Comparison of ENCODE assay signal across 9 cellular contexts in the genomic region with DNA sequence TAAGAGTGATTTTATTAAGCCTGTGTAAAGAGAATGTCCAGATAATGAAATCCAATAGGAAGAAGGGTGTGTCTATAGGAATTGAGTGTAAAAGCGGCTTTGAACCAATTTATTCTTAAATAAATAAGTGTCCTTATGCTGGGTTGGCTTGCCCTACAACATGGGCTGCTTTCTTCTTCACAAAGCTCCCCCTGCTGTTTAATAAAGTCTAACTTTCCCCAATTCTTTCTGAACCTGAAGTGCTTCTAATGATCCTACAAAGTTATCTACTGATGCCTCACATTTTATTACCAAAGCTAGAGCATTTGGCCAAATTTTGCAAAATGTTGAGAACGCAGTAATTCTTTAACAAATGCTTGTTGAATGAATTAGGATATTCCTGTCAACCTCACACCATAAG. TPM values are rescaled to one million over a fixed set of nuclear protein-coding genes. Genes with fewer than 3 reads are reported as not detected.
DNase-seq lines count a peak whose midpoint lies in the region; ATAC-seq and TF ChIP-seq lines count a peak whose summit lies in the region.
"Had no signal": no experiment of that assay in that cellular context is flagged by ENCODE, and none has a peak within 500 bp of the region (broad histone marks: within the 10 kb centered on the region; RNA-seq: fewer than 3 reads in every experiment).

No MANE protein-coding gene starts in this region.

- no peaks in the 10 kb centered on the region; the same call in 1 of the 2 replicates for H3K9me3 ChIP-seq in OCI-LY1 (ENCODE audit: low read length)

- H3K4me3 ChIP-seq in OCI-LY1 (ENCODE audit: low read depth, low read length, poor library complexity, severe bottlenecking) (no peak overlapping the region), epithelial cell of proximal tubule (ENCODE audit: low read depth, low read length) (no peak overlapping the region)

- H3K4me1 ChIP-seq in OCI-LY1 (ENCODE audit: insufficient read depth, low read length, severe bottlenecking), result peaks cover 29% of the 10 kb centered on the region

- no peaks in the 10 kb centered on the region for H3K36me3 Mint-ChIP-seq in neural crest cell (ENCODE audit: low read depth)
- H3K36me3 Mint-ChIP-seq: CD8-positive, alpha-beta memory T cell had no signal

- H3K27me3 Mint-ChIP-seq in neural crest cell (ENCODE audit: low read depth), result no peaks in the 10 kb centered on the region

- H3K27ac ChIP-seq in OCI-LY1 (ENCODE audit: low read depth, low read length, poor library complexity, severe bottlenecking), result no peak overlapping the region

- peak; percentile 61 for TF ChIP-seq CTCF in OCI-LY1 (IDR thresholded peaks at IDR 0.05; ENCODE audit: low read length)
- peak; percentile 57 for TF ChIP-seq CTCF in epithelial cell of proximal tubule (conservative IDR thresholded peaks at IDR 0.05; ENCODE audit: low read depth, low read length)
- TF ChIP-seq CTCF in neural crest cell (conservative IDR thresholded peaks at IDR 0.05), result peak; percentile 59

- H3K27me3 ChIP-seq in OCI-LY1 (ENCODE audit: insufficient read depth, low read length), result no peaks in the 10 kb centered on the region

- no peak overlapping the region for H3K27ac Mint-ChIP-seq in neural crest cell (ENCODE audit: unreplicated experiment)
- H3K27ac Mint-ChIP-seq: CD8-positive, alpha-beta memory T cell had no signal

- no peak overlapping the region for H3K9ac ChIP-seq in OCI-LY1 (ENCODE audit: low read length)

- no peak for TF ChIP-seq POLR2A in GM18505 (IDR thresholded peaks at IDR 0.05; ENCODE audit: borderline replicate concordance, extremely low read depth, insufficient read depth, insufficient read length)

- no peaks in the 10 kb centered on the region for H3K79me2 ChIP-seq in OCI-LY1 (ENCODE audit: insufficient read depth, low read length)

- no peak overlapping the region for H3K4me3 Mint-ChIP-seq in neural crest cell
- H3K4me3 Mint-ChIP-seq: CD8-positive, alpha-beta memory T cell had no signal

- H3F3A ChIP-seq in OCI-LY1 (ENCODE audit: insufficient read depth, low read length), result no peaks in the 10 kb centered on the region

- DNase-seq in NCI-H2171 treated with DMSO at 0.1 percent for 48 hours (lab: John Stamatoyannopoulos, UW), result peak; percentile 13
- no peak for DNase-seq in NCI-H2171 (lab: John Stamatoyannopoulos, UW)
- DNase-seq in epithelial cell of proximal tubule (ENCODE audit: low read depth), result peak; percentile 7
- no peak for DNase-seq in neural crest cell (ENCODE audit: low read depth, low spot score)
- no peak for DNase-seq in DMS79 (lab: John Stamatoyannopoulos, UW)
- no peak for DNase-seq in nucleus accumbens (lab: John Stamatoyannopoulos, UW)

- H3K9me2 ChIP-seq in OCI-LY1 (ENCODE audit: low read depth, low read length), result no peaks in the 10 kb centered on the region

- H3K9me3 Mint-ChIP-seq in neural crest cell, result no peaks in the 10 kb centered on the region
- H3K9me3 Mint-ChIP-seq: CD8-positive, alpha-beta memory T cell had no signal

- no peak for ATAC-seq in GM18505 (IDR thresholded peaks at IDR 0.05; ENCODE audit: unreplicated experiment)

- H3K4me1 Mint-ChIP-seq in neural crest cell, result no peaks in the 10 kb centered on the region
- H3K4me1 Mint-ChIP-seq: CD8-positive, alpha-beta memory T cell had no signal

- no peaks in the 10 kb centered on the region for H3K36me3 ChIP-seq in OCI-LY1 (ENCODE audit: insufficient read depth, low read length)

- no peak overlapping the region for H3K4me2 ChIP-seq in OCI-LY1 (ENCODE audit: low read length)

- no peaks in the 10 kb centered on the region for H4K20me1 ChIP-seq in OCI-LY1 (ENCODE audit: insufficient read depth, low read length)

- H2AFZ ChIP-seq in OCI-LY1 (ENCODE audit: low read length), result no peak overlapping the region

RNA-seq across cellular contexts. Expression of gene SIRT5, which starts 36.3 kb away (rescaled TPM):
- total RNA-seq in epithelial cell of proximal tubule, result 4.6 and 12.5 TPM in 2 replicates
- 8.8 and 10.3 TPM in 2 replicates for total RNA-seq in neural crest cell

RNA-seq across cellular contexts. Expression of gene GFOD1, which starts 50.7 kb away (rescaled TPM):
- total RNA-seq in epithelial cell of proximal tubule (2.2 and 2.5 TPM in 2 replicates), neural crest cell (2.2 TPM in 2 replicates)

Comparison
In these comparisons a context has a peak if more than half of its experiments do, and no peak if none do; other contexts are left out.
1. DNase-seq: peak in NCI-H2171 treated with DMSO at 0.1 percent for 48 hours (single experiment) and epithelial cell of proximal tubule (single experiment); none in NCI-H2171 (single experiment), neural crest cell (single experiment), DMS79 (single experiment) and nucleus accumbens (0 of 56).
2. Peak in every context shown above with its lines, with median percentiles within 50 percentile points of each other: CTCF ChIP-seq.